1 cellular context compared by ENCODE assay signal in the genomic region with DNA sequence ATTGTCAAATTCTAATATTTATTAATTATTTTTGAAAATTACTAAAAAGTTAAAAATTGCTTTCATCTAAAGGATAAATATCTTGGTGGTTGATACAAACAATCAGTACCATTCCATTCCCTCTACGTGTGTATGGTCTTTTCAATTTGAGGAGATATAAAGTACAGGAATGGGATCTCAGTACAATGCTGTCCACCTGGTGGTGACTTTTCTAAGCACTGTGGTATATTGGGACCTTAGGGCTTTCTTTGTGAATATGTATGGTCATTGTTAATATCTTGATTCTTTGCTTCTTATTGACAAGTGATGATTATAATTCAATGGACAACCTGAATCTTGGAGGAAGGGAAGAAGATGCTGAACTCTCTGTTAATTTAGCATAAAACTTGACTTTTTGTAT.
TF ChIP-seq lines count a peak whose summit lies in the region.

No MANE protein-coding gene starts in this region.

TF ChIP-seq in liver, 16 proteins besides CTCF, POLR2A, EP300 and RAD21 (continued from another document):
- TF ChIP-seq, protein P1, sequence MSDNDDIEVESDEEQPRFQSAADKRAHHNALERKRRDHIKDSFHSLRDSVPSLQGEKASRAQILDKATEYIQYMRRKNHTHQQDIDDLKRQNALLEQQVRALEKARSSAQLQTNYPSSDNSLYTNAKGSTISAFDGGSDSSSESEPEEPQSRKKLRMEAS (IDR thresholded peaks at IDR 0.05), result no peak
- TF ChIP-seq, protein P2, sequence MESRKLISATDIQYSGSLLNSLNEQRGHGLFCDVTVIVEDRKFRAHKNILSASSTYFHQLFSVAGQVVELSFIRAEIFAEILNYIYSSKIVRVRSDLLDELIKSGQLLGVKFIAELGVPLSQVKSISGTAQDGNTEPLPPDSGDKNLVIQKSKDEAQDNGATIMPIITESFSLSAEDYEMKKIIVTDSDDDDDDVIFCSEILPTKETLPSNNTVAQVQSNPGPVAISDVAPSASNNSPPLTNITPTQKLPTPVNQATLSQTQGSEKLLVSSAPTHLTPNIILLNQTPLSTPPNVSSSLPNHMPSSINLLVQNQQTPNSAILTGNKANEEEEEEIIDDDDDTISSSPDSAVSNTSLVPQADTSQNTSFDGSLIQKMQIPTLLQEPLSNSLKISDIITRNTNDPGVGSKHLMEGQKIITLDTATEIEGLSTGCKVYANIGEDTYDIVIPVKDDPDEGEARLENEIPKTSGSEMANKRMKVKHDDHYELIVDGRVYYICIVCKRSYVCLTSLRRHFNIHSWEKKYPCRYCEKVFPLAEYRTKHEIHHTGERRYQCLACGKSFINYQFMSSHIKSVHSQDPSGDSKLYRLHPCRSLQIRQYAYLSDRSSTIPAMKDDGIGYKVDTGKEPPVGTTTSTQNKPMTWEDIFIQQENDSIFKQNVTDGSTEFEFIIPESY (IDR thresholded peaks at IDR 0.05), result no peak
- TF ChIP-seq YY1 (IDR thresholded peaks at IDR 0.05) (no peak), TAF1 (conservative IDR thresholded peaks at IDR 0.05) (no peak), HNF4G (IDR thresholded peaks at IDR 0.05) (no peak), HNF4A (conservative IDR thresholded peaks at IDR 0.05) (no peak)
